1 cellular context compared by ENCODE assay signal in the genomic region with DNA sequence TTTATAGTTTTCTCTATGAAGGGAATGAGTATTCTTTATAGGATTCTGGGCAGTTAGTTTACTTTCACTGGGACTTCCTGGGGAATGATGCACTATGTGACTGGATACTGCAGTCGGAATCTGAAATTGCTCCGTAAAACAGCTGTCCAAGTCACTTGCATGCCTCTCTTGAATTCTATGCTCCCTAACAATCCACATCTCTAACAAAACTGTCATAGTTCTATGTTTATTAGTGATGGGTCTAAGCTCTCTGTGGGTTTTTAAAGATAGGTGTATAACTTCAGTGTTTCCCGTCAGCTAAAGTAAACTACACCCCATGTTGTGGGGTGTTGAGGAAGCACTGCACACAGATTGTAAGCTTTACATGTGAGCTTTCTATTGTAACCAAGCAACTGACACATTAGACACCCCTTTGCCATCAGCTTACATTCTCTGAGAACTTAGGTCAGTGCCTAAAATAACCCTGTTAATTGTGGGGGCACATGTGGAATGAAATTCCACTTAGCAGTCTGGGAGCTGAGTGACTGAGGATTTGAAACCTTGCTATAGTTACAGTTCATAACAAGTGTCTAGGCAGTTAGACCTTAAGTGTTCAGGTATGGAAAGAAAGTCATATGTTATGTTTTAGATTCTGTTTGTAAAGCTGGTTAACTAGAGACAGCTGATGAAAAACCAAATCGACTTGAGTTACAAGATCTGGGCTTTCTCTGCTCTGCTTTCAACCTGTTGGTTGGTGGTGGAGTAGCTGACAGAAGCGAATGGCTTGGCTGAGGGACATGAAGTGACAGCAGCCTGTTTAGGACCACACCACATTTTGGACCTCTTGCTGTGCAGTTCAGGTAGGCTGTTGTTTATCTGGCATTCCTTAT.
TF ChIP-seq lines count a peak whose summit lies in the region.

No MANE protein-coding gene starts in this region.

TF ChIP-seq in IMR-90, 13 proteins besides CTCF, POLR2A, EP300 and RAD21:
- TF ChIP-seq FOS (IDR thresholded peaks at IDR 0.05; ENCODE audit: low read depth, low read length) (0 out of 2 replicates have a peak, but pooled peaks have one; percentile 1), BHLHE40 (IDR thresholded peaks at IDR 0.05; ENCODE audit: low read depth, low read length) (peak; percentile 9; the same call in 1 of the 2 replicates), SMC3 (IDR thresholded peaks at IDR 0.05; ENCODE audit: low read depth, low read length) (no peak)
